10 cellular contexts compared by ENCODE assay signal in the genomic region with DNA sequence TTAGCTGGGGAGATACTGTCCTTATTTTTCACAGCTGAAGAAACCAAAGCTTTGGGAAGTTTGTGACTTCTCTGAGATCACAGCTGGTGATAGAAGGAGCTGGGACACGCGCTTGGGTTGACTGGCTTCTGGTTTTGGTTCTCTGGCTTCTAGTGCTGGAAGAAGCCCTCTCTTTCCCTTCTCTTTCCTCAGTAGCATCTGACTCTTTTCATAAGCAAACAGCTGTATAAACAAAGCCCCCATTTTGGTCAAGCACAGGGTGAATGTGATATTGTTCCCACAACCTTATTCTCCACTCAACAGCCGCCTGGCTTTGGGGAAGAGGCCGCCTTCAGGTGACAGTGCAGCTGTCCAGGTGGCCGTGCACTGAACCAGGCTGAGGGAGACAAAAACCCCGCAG. TPM values are rescaled to one million over a fixed set of nuclear protein-coding genes. Genes with fewer than 3 reads are reported as not detected.
DNase-seq lines count a peak whose midpoint lies in the region; ATAC-seq and TF ChIP-seq lines count a peak whose summit lies in the region.
"Had no signal": no experiment of that assay in that cellular context is flagged by ENCODE, and none has a peak within 500 bp of the region (broad histone marks: within the 10 kb centered on the region; RNA-seq: fewer than 3 reads in every experiment).

No MANE protein-coding gene starts in this region.

- intact Hi-C loops in left cardiac atrium (cut with DNase I) (no loop called here), colonic mucosa (cut with DNase I) (no loop called here), upper lobe of right lung (cut with DNase I) (no loop called here)

- no peak for TF ChIP-seq CTCF in cardiac muscle cell (IDR thresholded peaks at IDR 0.05; ENCODE audit: low read depth, low read length)
- no peak for TF ChIP-seq CTCF in colonic mucosa (IDR thresholded peaks at IDR 0.05)
- no peak for TF ChIP-seq CTCF in neural crest cell (conservative IDR thresholded peaks at IDR 0.05)
- TF ChIP-seq CTCF in upper lobe of right lung (IDR thresholded peaks at IDR 0.05): no peak

- peaks cover 30% of the 10 kb centered on the region for H3K4me1 ChIP-seq in cardiac muscle cell (ENCODE audit: low read depth)
- no peaks in the 10 kb centered on the region for H3K4me1 ChIP-seq in colonic mucosa
- peaks cover 43% of the 10 kb centered on the region for H3K4me1 ChIP-seq in upper lobe of right lung

- no peak overlapping the region for H3K9ac ChIP-seq in colonic mucosa (ENCODE audit: low read depth in 2 of 2, low read length in 2 of 2)

- peaks cover 8% of the 10 kb centered on the region for H3K36me3 Mint-ChIP-seq in neural crest cell (ENCODE audit: low read depth)

- peak overlapping the region; percentile 64 for H3K27ac Mint-ChIP-seq in neural crest cell (ENCODE audit: unreplicated experiment)
- H3K27ac Mint-ChIP-seq: T-helper 1 cell treated with Interleukin-12 subunit alpha and Interleukin-12 subunit beta and Interleukin-4 antibody, amounts not matched to agents 30 μg/mL and 1 μg/mL, for 36 hours had no signal

- H3K9me3 ChIP-seq in cardiac muscle cell (ENCODE audit: low read depth): no peaks in the 10 kb centered on the region
- no peaks in the 10 kb centered on the region for H3K9me3 ChIP-seq in colonic mucosa
- no peaks in the 10 kb centered on the region for H3K9me3 ChIP-seq in upper lobe of right lung

- H3K9me3 Mint-ChIP-seq in neural crest cell: no peaks in the 10 kb centered on the region
- H3K9me3 Mint-ChIP-seq: T-helper 1 cell treated with Interleukin-12 subunit alpha and Interleukin-12 subunit beta and Interleukin-4 antibody, amounts not matched to agents 30 μg/mL and 1 μg/mL, for 36 hours had no signal

- in situ Hi-C loops in ACHN (cut with HindIII; ENCODE audit: low pct_ligation_motif_present, low pct_unique_long_range_greater_than_20kb, low sequenced_read_pairs): no loop called here

- no peak for ATAC-seq in left cardiac atrium
- no peak for ATAC-seq in upper lobe of right lung
- ATAC-seq in GM21526 (IDR thresholded peaks at IDR 0.05; ENCODE audit: low FRiP score, unreplicated experiment): no peak

- H3K27me3 ChIP-seq in cardiac muscle cell: no peaks in the 10 kb centered on the region
- no peaks in the 10 kb centered on the region for H3K27me3 ChIP-seq in colonic mucosa
- no peaks in the 10 kb centered on the region for H3K27me3 ChIP-seq in upper lobe of right lung

- no peak for DNase-seq in cardiac muscle cell (ENCODE audit: low read depth in 1 of 2, low spot score in 1 of 2)
- no peak for DNase-seq in left cardiac atrium
- no peak for DNase-seq in colonic mucosa
- DNase-seq in neural crest cell (ENCODE audit: low read depth, low spot score): no peak
- DNase-seq in upper lobe of right lung: no peak
- DNase-seq in ACHN: no peak
- DNase-seq in activated T-cell treated with anti-CD3 and anti-CD28 coated beads, Interleukin-2, amount 50 U/mL, for 48 hours: no peak
- DNase-seq: NCI-H226 had no signal

- H3K27ac ChIP-seq in cardiac muscle cell: peak overlapping the region; percentile 91
- peak overlapping the region; percentile 32 for H3K27ac ChIP-seq in colonic mucosa
- peak overlapping the region; percentile 68 for H3K27ac ChIP-seq in upper lobe of right lung

- H3K36me3 ChIP-seq in cardiac muscle cell (peaks cover 4% of the 10 kb centered on the region), colonic mucosa (no peaks in the 10 kb centered on the region), upper lobe of right lung (peaks cover 28% of the 10 kb centered on the region)

- no peaks in the 10 kb centered on the region for H3K27me3 Mint-ChIP-seq in neural crest cell (ENCODE audit: low read depth)

- H3K4me1 Mint-ChIP-seq in neural crest cell: peaks cover 36% of the 10 kb centered on the region

- H3K4me3 Mint-ChIP-seq in neural crest cell: peak overlapping the region; percentile 34
- H3K4me3 Mint-ChIP-seq: T-helper 1 cell treated with Interleukin-12 subunit alpha and Interleukin-12 subunit beta and Interleukin-4 antibody, amounts not matched to agents 30 μg/mL and 1 μg/mL, for 36 hours had no signal

- H3K4me3 ChIP-seq in cardiac muscle cell: no peak overlapping the region
- H3K4me3 ChIP-seq in colonic mucosa: no peak overlapping the region
- H3K4me3 ChIP-seq in upper lobe of right lung: no peak overlapping the region

RNA-seq across cellular contexts. Expression of a gene that starts 36.7 kb away (rescaled TPM):
- total RNA-seq in cardiac muscle cell: 12.7 and 14.4 TPM in 2 replicates
- 13.2 and 14.2 TPM in 2 replicates for polyA plus RNA-seq in cardiac muscle cell
- 10 to 100 TPM; 30.3 to 37.2 TPM for total RNA-seq in left cardiac atrium
- total RNA-seq in colonic mucosa: 10 to 100 TPM; 45.9 to 57.0 TPM
- 78.0 and 80.4 TPM in 2 replicates for total RNA-seq in neural crest cell
- total RNA-seq in upper lobe of right lung: 26.7 TPM

Comparison
In these comparisons a context has a peak if more than half of its experiments do, and no peak if none do; other contexts are left out.
1. H3K27ac ChIP-seq: peak in every context shown above with its lines; median percentile 91 in cardiac muscle cell; 68 in upper lobe of right lung; 32 in colonic mucosa.